32 cellular contexts compared by ENCODE assay signal in genomic region chr20:44658810-44659209, GRCh38. TPM values are rescaled to one million over a fixed set of nuclear protein-coding genes. Genes with fewer than 3 reads are reported as not detected.
"Had no signal": no experiment of that assay in that cellular context is flagged by ENCODE, and none has a peak within 500 bp of the region (broad histone marks: within the 10 kb centered on the region; RNA-seq: fewer than 3 reads in every experiment).

No MANE protein-coding gene starts in this region.

- H3K27ac ChIP-seq: adrenal gland, body of pancreas, epithelial cell of prostate, esophagus squamous epithelium, gastroesophageal sphincter, heart right ventricle had no signal

- H3K27me3 Mint-ChIP-seq: activated CD4-positive, alpha-beta memory T cell treated with anti-CD3 and anti-CD28 coated beads for 36 hours; activated CD4-positive, alpha-beta T cell treated with anti-CD3 and anti-CD28 coated beads for 36 hours; activated CD4-positive, alpha-beta T cell treated with anti-CD3 and anti-CD28 coated beads, Interleukin-2, amount 10 ng/mL, durations not matched to agents 24 days and 14 days; activated CD8-positive, alpha-beta memory T cell treated with anti-CD3 and anti-CD28 coated beads, Interleukin-2, amount 10 ng/mL, durations not matched to agents 7 days and 5 days; activated T-cell treated with anti-CD3 and anti-CD28 coated beads, Interleukin-2, amount 50 U/mL, for 24 hours had no signal

- ATAC-seq: activated CD4-positive, alpha-beta T cell treated with anti-CD3 and anti-CD28 coated beads for 36 hours; activated CD8-positive, alpha-beta memory T cell treated with anti-CD3 and anti-CD28 coated beads, Interleukin-2, amount 10 ng/mL, durations not matched to agents 7 days and 5 days; activated CD8-positive, alpha-beta T cell treated with anti-CD3 and anti-CD28 coated beads, Interleukin-2, amount 10 ng/mL, durations not matched to agents 7 days and 5 days; activated naive CD4-positive, alpha-beta T cell treated with anti-CD3 and anti-CD28 coated beads, Interleukin-2, amount 50 U/mL, for 72 hours; activated T-cell treated with anti-CD3 and anti-CD28 coated beads, Interleukin-2, amount 50 U/mL, for 72 hours; body of pancreas; gastroesophageal sphincter; heart right ventricle had no signal

- H3K27ac Mint-ChIP-seq: activated CD4-positive, alpha-beta memory T cell treated with anti-CD3 and anti-CD28 coated beads for 36 hours; activated CD4-positive, alpha-beta T cell treated with anti-CD3 and anti-CD28 coated beads for 36 hours; activated CD4-positive, alpha-beta T cell treated with anti-CD3 and anti-CD28 coated beads, Interleukin-2, amount 10 ng/mL, durations not matched to agents 24 days and 14 days; activated CD8-positive, alpha-beta memory T cell treated with anti-CD3 and anti-CD28 coated beads, Interleukin-2, amount 10 ng/mL, durations not matched to agents 7 days and 5 days; activated CD8-positive, alpha-beta T cell treated with anti-CD3 and anti-CD28 coated beads, Interleukin-2, amount 10 ng/mL, durations not matched to agents 7 days and 5 days; activated T-cell treated with anti-CD3 and anti-CD28 coated beads, Interleukin-2, amount 50 U/mL, for 24 hours had no signal

- H3K4me3 ChIP-seq: adrenal gland, body of pancreas, esophagus squamous epithelium, gastroesophageal sphincter, heart right ventricle had no signal

- H3K4me1 ChIP-seq: adrenal gland, body of pancreas, esophagus squamous epithelium, gastroesophageal sphincter had no signal

- H3K9me3 ChIP-seq: adrenal gland, body of pancreas, esophagus squamous epithelium, gastroesophageal sphincter had no signal

- DNase-seq: activated CD4-positive, alpha-beta memory T cell treated with anti-CD3 and anti-CD28 coated beads for 36 hours; activated CD4-positive, alpha-beta T cell treated with anti-CD3 and anti-CD28 coated beads for 36 hours; activated CD4-positive, alpha-beta T cell treated with anti-CD3 and anti-CD28 coated beads, Interleukin-2, amount 10 ng/mL, durations not matched to agents 24 days and 14 days; activated CD4-positive, CD25-positive, alpha-beta regulatory T cell; activated CD4-positive, CD25-positive, alpha-beta regulatory T cell treated with anti-CD3 and anti-CD28 coated beads, Interleukin-2, amount 50 U/mL, for 72 hours; activated CD8-positive, alpha-beta memory T cell treated with anti-CD3 and anti-CD28 coated beads, Interleukin-2, amount 10 ng/mL, durations not matched to agents 7 days and 5 days; activated CD8-positive, alpha-beta memory T cell treated with anti-CD3 and anti-CD28 coated beads, Interleukin-2, amount 50 U/mL, for 4 hours; activated CD8-positive, alpha-beta T cell treated with anti-CD3 and anti-CD28 coated beads, Interleukin-2, amount 10 ng/mL, durations not matched to agents 7 days and 5 days; activated effector memory CD4-positive, alpha-beta T cell treated with Interleukin-2 at 50 U/mL for 16 hours; activated gamma-delta T cell treated with Interleukin-2 at 50 U/mL for 16 hours; activated naive CD4-positive, alpha-beta T cell treated with Interleukin-2 at 50 U/mL for 16 hours; activated T-cell treated with anti-CD3 and anti-CD28 coated beads, Interleukin-2, amount 50 U/mL, for 24 hours; activated T-cell treated with anti-CD3 and anti-CD28 coated beads, Interleukin-2, amount 50 U/mL, for 72 hours; adrenal gland; amygdala; aorta; body of pancreas; caudate nucleus; cortex of kidney; effector CD8-positive, alpha-beta T cell; esophagus squamous epithelium; foreskin melanocyte; heart right ventricle; T-helper 2 cell had no signal

- H3K36me3 ChIP-seq: adrenal gland, esophagus squamous epithelium, gastroesophageal sphincter, heart right ventricle had no signal

- H3K4me3 Mint-ChIP-seq: activated CD4-positive, alpha-beta memory T cell treated with anti-CD3 and anti-CD28 coated beads for 36 hours; activated CD4-positive, alpha-beta T cell treated with anti-CD3 and anti-CD28 coated beads for 36 hours; activated CD4-positive, alpha-beta T cell treated with anti-CD3 and anti-CD28 coated beads, Interleukin-2, amount 10 ng/mL, durations not matched to agents 24 days and 14 days; activated CD8-positive, alpha-beta memory T cell treated with anti-CD3 and anti-CD28 coated beads, Interleukin-2, amount 10 ng/mL, durations not matched to agents 7 days and 5 days; activated CD8-positive, alpha-beta T cell treated with anti-CD3 and anti-CD28 coated beads, Interleukin-2, amount 10 ng/mL, durations not matched to agents 7 days and 5 days; activated T-cell treated with anti-CD3 and anti-CD28 coated beads, Interleukin-2, amount 50 U/mL, for 24 hours; activated T-cell treated with anti-CD3 and anti-CD28 coated beads, Interleukin-2, amount 50 U/mL, for 72 hours had no signal

- H3K9me3 Mint-ChIP-seq: activated CD4-positive, alpha-beta memory T cell treated with anti-CD3 and anti-CD28 coated beads for 36 hours; activated T-cell treated with anti-CD3 and anti-CD28 coated beads, Interleukin-2, amount 50 U/mL, for 24 hours had no signal

RNA-seq across cellular contexts. Expression of gene CCN5, which starts 56.4 kb away (rescaled TPM):
- total RNA-seq: activated CD4-positive, alpha-beta memory T cell treated with anti-CD3 and anti-CD28 coated beads for 36 hours; activated CD4-positive, alpha-beta T cell treated with anti-CD3 and anti-CD28 coated beads for 36 hours; activated CD4-positive, alpha-beta T cell treated with anti-CD3 and anti-CD28 coated beads, Interleukin-2, amount 10 ng/mL, durations not matched to agents 24 days and 14 days; activated CD8-positive, alpha-beta memory T cell treated with anti-CD3 and anti-CD28 coated beads for 36 hours; activated CD8-positive, alpha-beta memory T cell treated with anti-CD3 and anti-CD28 coated beads, Interleukin-2, amount 10 ng/mL, durations not matched to agents 7 days and 5 days; activated CD8-positive, alpha-beta T cell treated with anti-CD3 and anti-CD28 coated beads, Interleukin-2, amount 10 ng/mL, durations not matched to agents 7 days and 5 days; activated naive CD4-positive, alpha-beta T cell treated with anti-CD3 and anti-CD28 coated beads, Interleukin-2, amount 50 U/mL, for 72 hours; activated T-cell treated with anti-CD3 and anti-CD28 coated beads, Interleukin-2, amount 50 U/mL, for 72 hours; dermis microvascular lymphatic vessel endothelial cell; endothelial cell of umbilical vein; glomerular endothelial cell; T-helper 1 cell treated with Interleukin-12 subunit alpha and Interleukin-12 subunit beta and Interleukin-4 antibody, amounts not matched to agents 30 ng/mL and 1 ng/mL, for 36 hours had no signal
